40 cellular contexts compared by ENCODE assay signal in genomic region chr6:132805548-132805947, GRCh38. TPM values are rescaled to one million over a fixed set of nuclear protein-coding genes. Genes with fewer than 3 reads are reported as not detected.
DNase-seq lines count a peak whose midpoint lies in the region; ATAC-seq, FAIRE-seq and TF ChIP-seq lines count a peak whose summit lies in the region.
"Had no signal": no experiment of that assay in that cellular context is flagged by ENCODE, and none has a peak within 500 bp of the region (broad histone marks: within the 10 kb centered on the region; RNA-seq: fewer than 3 reads in every experiment).

No MANE protein-coding gene starts in this region.

- no peaks in the 10 kb centered on the region for H3K9me1 ChIP-seq in K562 (ENCODE audit: control insufficient read depth, insufficient read depth, low read length)

- in situ Hi-C loops in K562 (cut with MboI): loop anchor here (25.0 kb wide), 2 partner anchors 1168 to 1257 kb away; partner anchors contain the start of genes ENPP3, MED23 and SLC2A12

- BruUV-seq in K562 (replicated peaks; lab: Mats Ljungman, UMichigan): no TSS peak

- H3K4me2 ChIP-seq in K562 (ENCODE audit: insufficient read depth, low read length) (no peak overlapping the region), mesenchymal stem cell (ENCODE audit: low read length, poor library complexity, severe bottlenecking) (no peak overlapping the region)
- H3K4me2 ChIP-seq: A549; BLaER1; BLaER1 treated with 17β-estradiol and CSF1 and Interleukin-3, amounts not matched to agents 10 nM and 100 nM had no signal

- 18% methylated on average over 2 of the region's 2 CpGs for WGBS in K562 (ENCODE audit: insufficient coverage, low coverage, missing lambda C conversion rate)
- no CpG with 5 or more reads among the region's 2 CpGs for WGBS in mesenchymal stem cell
- 37 to 71% (median 63%) methylated on average over 2 of the region's 2 CpGs for WGBS in small intestine, 3 donors

- CTCF ChIA-PET in K562 (lab: Yijun Ruan, JAX; ENCODE audit: low intra/inter-chr PET ratio): no interaction called here

- no peaks in the 10 kb centered on the region for H4K20me1 ChIP-seq in K562 (replicated peaks; ENCODE audit: control insufficient read depth, insufficient read depth, low read length)
- H4K20me1 ChIP-seq: BLaER1; BLaER1 treated with 17β-estradiol and CSF1 and Interleukin-3, amounts not matched to agents 10 nM and 100 nM had no signal

- H3K9ac ChIP-seq in K562 (ENCODE audit: insufficient read depth in 1 of 2, low read depth in 2 of 2, low read length in 2 of 2): no peak overlapping the region
- no peak overlapping the region for H3K9ac ChIP-seq in mesenchymal stem cell (ENCODE audit: low read length)
- H3K9ac ChIP-seq: BLaER1; BLaER1 treated with 17β-estradiol and CSF1 and Interleukin-3, amounts not matched to agents 10 nM and 100 nM had no signal

- intact Hi-C loops in K562 (cut with micrococcal nuclease): no loop called here

- H3K4me1 ChIP-seq in K562 (replicated peaks in 1 of 2; ENCODE audit: control insufficient read depth in 2 of 2, insufficient read depth in 2 of 2, low read length in 2 of 2): no peaks in the 10 kb centered on the region
- no peaks in the 10 kb centered on the region for H3K4me1 ChIP-seq in mesenchymal stem cell (ENCODE audit: control insufficient read depth, insufficient read depth, low read depth, low read length)
- H3K4me1 ChIP-seq in small intestine (ENCODE audit: control insufficient read depth in 2 of 2, insufficient read depth in 1 of 2, low read depth in 1 of 2, low read length in 1 of 2): no peaks in the 10 kb centered on the region
- H3K4me1 ChIP-seq: A549; BE2C; BLaER1; BLaER1 treated with 17β-estradiol and CSF1 and Interleukin-3, amounts not matched to agents 10 nM and 100 nM; Caco-2 had no signal

- no peak overlapping the region for H3K23ac ChIP-seq in mesenchymal stem cell (ENCODE audit: low read length in 2 of 2)

- no peak for TF ChIP-seq POLR2A in K562 (conservative IDR thresholded peaks at IDR 0.05)

- no peak overlapping the region for H2AFZ ChIP-seq in K562 (ENCODE audit: low read depth, low read length)
- H2AFZ ChIP-seq in mesenchymal stem cell (ENCODE audit: low read depth, low read length): no peak overlapping the region

- peak overlapping the region; percentile 19 for H2BK5ac ChIP-seq in mesenchymal stem cell (ENCODE audit: low read depth, low read length, poor library complexity, severe bottlenecking)

- 0 out of 2 replicates have a peak, but pooled peaks cover 2% of the 10 kb centered on the region for H3K9me3 ChIP-seq in K562 (replicated peaks; ENCODE audit: control insufficient read depth, insufficient read depth, low read depth, low read length)
- H3K9me3 ChIP-seq in mesenchymal stem cell (ENCODE audit: control insufficient read depth, low read length): peaks cover 3% of the 10 kb centered on the region
- H3K9me3 ChIP-seq in small intestine (ENCODE audit: control insufficient read depth, low read depth): no peaks in the 10 kb centered on the region
- H3K9me3 ChIP-seq: BE2C, Caco-2 had no signal

- H4K8ac ChIP-seq in mesenchymal stem cell (ENCODE audit: low read length): no peak overlapping the region

- TF ChIP-seq RAD21 in K562 (CRISPR knock-in tag; conservative IDR thresholded peaks at IDR 0.05 in 1 of 2, IDR thresholded peaks at IDR 0.05 in 1 of 2): no peak

- no peak for TF ChIP-seq CTCF in K562 (IDR thresholded peaks at IDR 0.05 in 2 of 3, conservative IDR thresholded peaks at IDR 0.05 in 1 of 3; ENCODE audit: insufficient read depth in 2 of 3, low read depth in 1 of 3, low read length in 3 of 3)

- DNase-seq in K562 (ENCODE audit: extremely low read depth in 1 of 4, low spot score in 3 of 4): no peak
- DNase-seq in mesenchymal stem cell: no peak
- DNase-seq in small intestine: no peak
- no peak for DNase-seq in putamen (ENCODE audit: low spot score)
- DNase-seq in NCI-H524 (lab: John Stamatoyannopoulos, UW): no peak
- DNase-seq: 8988T; ACHN; AML-193; BE2C; C1 segment of cervical spinal cord; Caco-2; Calu3; CD4-positive, alpha-beta memory T cell; CD4-positive, alpha-beta T cell; CD4-positive, CD25-positive, alpha-beta regulatory T cell; CD8-positive, alpha-beta memory T cell; CD8-positive, alpha-beta T cell; COR-L47; DMS 273 treated with DMSO at 0.1 percent for 48 hours; DMS153; DMS53; DMS79; DMS79 treated with DMSO at 0.1 percent for 48 hours; DND-41; EL had no signal

- H2BK12ac ChIP-seq in mesenchymal stem cell (ENCODE audit: low read length in 2 of 2): no peak overlapping the region

- FAIRE-seq in K562 (lab: Jason Lieb, UNC): no peak
- peak; percentile 86 for FAIRE-seq in colon (lab: Jason Lieb, UNC)
- peak; percentile 49 for FAIRE-seq in small intestine (lab: Jason Lieb, UNC)
- FAIRE-seq: A204.1, A549, D721Med had no signal

- H2BK120ac ChIP-seq in mesenchymal stem cell (ENCODE audit: low read depth, low read length): no peak overlapping the region

- H3K79me2 ChIP-seq in K562 (ENCODE audit: control insufficient read depth, insufficient read depth, low read length): no peaks in the 10 kb centered on the region

- H3K14ac ChIP-seq in mesenchymal stem cell (ENCODE audit: low read length in 2 of 2): no peak overlapping the region

- H3K27me3 ChIP-seq in K562 (ENCODE audit: control insufficient read depth in 2 of 2, insufficient read depth in 2 of 2, low read length in 2 of 2) (no peaks in the 10 kb centered on the region), mesenchymal stem cell (ENCODE audit: control insufficient read depth in 1 of 2, insufficient read depth in 1 of 2, low read length in 2 of 2) (no peaks in the 10 kb centered on the region), small intestine (ENCODE audit: control insufficient read depth in 2 of 2, insufficient read depth in 2 of 2, low read length in 2 of 2) (no peaks in the 10 kb centered on the region)
- H3K27me3 ChIP-seq: BLaER1; BLaER1 treated with 17β-estradiol and CSF1 and Interleukin-3, amounts not matched to agents 10 nM and 100 nM had no signal

- ATAC-seq in K562 (no peak), HG02938 (IDR thresholded peaks at IDR 0.05; ENCODE audit: unreplicated experiment) (no peak), GM19467 (IDR thresholded peaks at IDR 0.05; ENCODE audit: unreplicated experiment) (no peak)
- ATAC-seq: A549; CD8-positive, alpha-beta T cell had no signal

- no peak overlapping the region for H2AK5ac ChIP-seq in mesenchymal stem cell (ENCODE audit: low read length, severe bottlenecking)

- H3K36me3 ChIP-seq in K562 (ENCODE audit: control insufficient read depth, insufficient read depth, low read length): no peaks in the 10 kb centered on the region
- H3K36me3 ChIP-seq in mesenchymal stem cell (ENCODE audit: control insufficient read depth in 1 of 2, insufficient read depth in 2 of 2, low read depth in 1 of 2, low read length in 2 of 2): no peaks in the 10 kb centered on the region
- H3K36me3 ChIP-seq in small intestine (ENCODE audit: control insufficient read depth in 2 of 2, insufficient read depth in 2 of 2, low read length in 2 of 2): no peaks in the 10 kb centered on the region
- H3K36me3 ChIP-seq: BE2C; BLaER1; BLaER1 treated with 17β-estradiol and CSF1 and Interleukin-3, amounts not matched to agents 10 nM and 100 nM had no signal

- no peak for TF ChIP-seq EP300 in K562 (IDR thresholded peaks at IDR 0.05; ENCODE audit: low read length)

- no peak overlapping the region for H3K18ac ChIP-seq in mesenchymal stem cell (ENCODE audit: low read depth in 1 of 2, low read length in 2 of 2)

- no peak overlapping the region for H3K4me3 ChIP-seq in K562
- no peak overlapping the region for H3K4me3 ChIP-seq in mesenchymal stem cell (ENCODE audit: insufficient read depth in 1 of 2, low read depth in 1 of 2, low read length in 2 of 2)
- H3K4me3 ChIP-seq in small intestine (ENCODE audit: low read depth in 1 of 2, low read length in 2 of 2): no peak overlapping the region
- H3K4me3 ChIP-seq: A549; BLaER1; BLaER1 treated with 17β-estradiol and CSF1 and Interleukin-3, amounts not matched to agents 10 nM and 100 nM had no signal

- H3K27ac ChIP-seq in K562 (ENCODE audit: extremely low read depth, low read depth, low read length) (no peak overlapping the region), mesenchymal stem cell (ENCODE audit: low read length, poor library complexity, severe bottlenecking) (no peak overlapping the region), small intestine (ENCODE audit: low read depth in 1 of 2, low read length in 1 of 2) (no peak overlapping the region)
- H3K27ac ChIP-seq: 22Rv1; A549; BLaER1; BLaER1 treated with 17β-estradiol and CSF1 and Interleukin-3, amounts not matched to agents 10 nM and 100 nM; C4-2B had no signal

- H2BK15ac ChIP-seq in mesenchymal stem cell (ENCODE audit: low read depth, poor library complexity, severe bottlenecking): no peak overlapping the region

- H4K91ac ChIP-seq in mesenchymal stem cell (ENCODE audit: low read length): no peak overlapping the region

- H3K4ac ChIP-seq in mesenchymal stem cell (ENCODE audit: low read depth in 1 of 2, low read length in 2 of 2): no peak overlapping the region

- POLR2A ChIA-PET in K562 (lab: Yijun Ruan, JAX): interaction anchor here (0.6 to 1.5 kb wide), 3 partner anchors 8 to 28 kb away, joined by 3 to 8 read pairs (median 4); no protein-coding TSS in a partner anchor

- no peaks in the 10 kb centered on the region for H3K79me1 ChIP-seq in mesenchymal stem cell (replicated peaks; ENCODE audit: low read length, poor library complexity, severe bottlenecking)

RNA-seq across cellular contexts. Expression of gene SLC18B1, which starts 7.1 kb away (rescaled TPM):
- total RNA-seq in K562 (2011; cell fraction: chromatin; rRNA removed; ENCODE audit: low replicate concordance): 47.9 and 106 TPM in 2 replicates
- 38.9 and 46.3 TPM in 2 replicates for total RNA-seq in K562 (2011; cell fraction: nucleolus; rRNA removed)
- 71.7 and 73.2 TPM in 2 replicates for total RNA-seq in K562 (2011; cell fraction: nucleoplasm; rRNA removed)
- 26.4 and 28.2 TPM in 2 replicates for total RNA-seq in K562 (2014; rRNA removed)
- 44.7 and 49.6 TPM in 2 replicates for total RNA-seq in K562 (2014; rRNA removed; fragmentation: Illumina TruSeq; extraction: Trizol)
- total RNA-seq in K562 (2015; rRNA removed; fragmentation: Illumina TruSeq; extraction: Trizol): 19.5 and 23.5 TPM in 2 replicates
- 33.2 and 37.5 TPM in 2 replicates for total RNA-seq in K562 (2021)
- 25.7 and 49.1 TPM in 2 replicates for polyA plus RNA-seq in K562 (2011; rRNA removed)
- polyA plus RNA-seq in K562 (2011; cell fraction: cytosol; rRNA removed): 11.0 and 21.9 TPM in 2 replicates
- polyA plus RNA-seq in K562 (2011; cell fraction: nucleus; rRNA removed): 29.5 and 34.9 TPM in 2 replicates
- polyA plus RNA-seq in K562 (2012): 18.7 and 20.2 TPM in 2 replicates
- polyA plus RNA-seq in K562 (2014; fragmentation: Illumina TruSeq; extraction: Trizol): 35.6 and 41.5 TPM in 2 replicates
- polyA plus RNA-seq in K562 (2014; fragmentation: Nextera tagmentation; extraction: Ambion mirVana): 10 to 100 TPM; 10.4 to 14.5 TPM
- polyA plus RNA-seq in K562 (2014; rRNA removed): 32.0 and 39.9 TPM in 2 replicates
- 27.6 and 41.0 TPM in 2 replicates for polyA minus RNA-seq in K562 (2011; rRNA and poly(A)+ RNA removed)
- polyA minus RNA-seq in K562 (2011; cell fraction: cytosol; rRNA and poly(A)+ RNA removed): 7.1 and 12.8 TPM in 2 replicates
- 11.2 and 11.9 TPM in 2 replicates for polyA minus RNA-seq in K562 (2011; cell fraction: nucleus; rRNA and poly(A)+ RNA removed)
- 10.4 TPM for polyA plus RNA-seq in mesenchymal stem cell (2013, experiment 1 of 2)
- 10.8 TPM for polyA plus RNA-seq in mesenchymal stem cell (2013, experiment 2 of 2)
- 10 to 100 TPM in 2 of 3 donors, 1 to 10 TPM in 1; 6.2 to 16.2 (median 13.9) TPM for polyA plus RNA-seq in small intestine

RNA-seq across cellular contexts. Expression of gene RPS12, which starts 8.8 kb away (rescaled TPM):
- total RNA-seq in K562 (2011; cell fraction: chromatin; rRNA removed; ENCODE audit: low replicate concordance): 363 and 458 TPM in 2 replicates
- 943 and 1,017 TPM in 2 replicates for total RNA-seq in K562 (2011; cell fraction: nucleolus; rRNA removed)
- total RNA-seq in K562 (2011; cell fraction: nucleoplasm; rRNA removed): 1,246 and 2,729 TPM in 2 replicates
- total RNA-seq in K562 (2014; rRNA removed): 2,497 and 2,891 TPM in 2 replicates
- total RNA-seq in K562 (2014; rRNA removed; fragmentation: Illumina TruSeq; extraction: Trizol): 3,394 and 3,487 TPM in 2 replicates
- 2,347 and 2,541 TPM in 2 replicates for total RNA-seq in K562 (2015; rRNA removed; fragmentation: Illumina TruSeq; extraction: Trizol)
- 1,973 and 2,048 TPM in 2 replicates for total RNA-seq in K562 (2021)
- 5,249 and 6,224 TPM in 2 replicates for polyA plus RNA-seq in K562 (2011; rRNA removed)
- polyA plus RNA-seq in K562 (2011; cell fraction: cytosol; rRNA removed): 7,336 and 9,426 TPM in 2 replicates
- polyA plus RNA-seq in K562 (2011; cell fraction: nucleus; rRNA removed): 1,942 and 2,998 TPM in 2 replicates
- polyA plus RNA-seq in K562 (2012): 4,153 and 5,760 TPM in 2 replicates
- 1,443 and 1,772 TPM in 2 replicates for polyA plus RNA-seq in K562 (2014; fragmentation: Illumina TruSeq; extraction: Trizol)
- 1,000 to 10,000 TPM; 2,016 to 3,006 TPM for polyA plus RNA-seq in K562 (2014; fragmentation: Nextera tagmentation; extraction: Ambion mirVana)
- polyA plus RNA-seq in K562 (2014; rRNA removed): 2,945 and 3,407 TPM in 2 replicates
- polyA minus RNA-seq in K562 (2011; rRNA and poly(A)+ RNA removed): 3,452 and 4,777 TPM in 2 replicates
- 1,188 and 1,495 TPM in 2 replicates for polyA minus RNA-seq in K562 (2011; cell fraction: cytosol; rRNA and poly(A)+ RNA removed)
- polyA minus RNA-seq in K562 (2011; cell fraction: nucleus; rRNA and poly(A)+ RNA removed): 441 and 725 TPM in 2 replicates
- 2,708 TPM for polyA plus RNA-seq in mesenchymal stem cell (2013, experiment 1 of 2)
- polyA plus RNA-seq in mesenchymal stem cell (2013, experiment 2 of 2): 2,617 TPM
- 1,000 to 10,000 TPM; 1,501 to 3,927 (median 2,948) TPM for polyA plus RNA-seq in small intestine

RNA-seq across cellular contexts. Expression of gene VNN2, which starts 47.8 kb away (rescaled TPM):
- total RNA-seq in K562 (2011; cell fraction: chromatin; rRNA removed; ENCODE audit: low replicate concordance): not detected in 2 replicates
- total RNA-seq in K562 (2011; cell fraction: nucleolus; rRNA removed): not detected in 2 replicates
- total RNA-seq in K562 (2011; cell fraction: nucleoplasm; rRNA removed): not detected in 2 replicates
- total RNA-seq in K562 (2014; rRNA removed) (0.20 TPM in 1 of 2 replicates, not detected in the other), K562 (2014; rRNA removed; fragmentation: Illumina TruSeq; extraction: Trizol) (0.13 and 0.29 TPM in 2 replicates), K562 (2015; rRNA removed; fragmentation: Illumina TruSeq; extraction: Trizol) (0.36 and 0.64 TPM in 2 replicates), K562 (2021) (0.11 and 0.27 TPM in 2 replicates)
- polyA plus RNA-seq in K562 (2011; rRNA removed) (0.08 and 0.20 TPM in 2 replicates), K562 (2014; fragmentation: Illumina TruSeq; extraction: Trizol) (0.19 and 0.27 TPM in 2 replicates), K562 (2014; fragmentation: Nextera tagmentation; extraction: Ambion mirVana) (under 1 TPM; 0.21 to 0.34 TPM), K562 (2014; rRNA removed) (0.12 and 1.6 TPM in 2 replicates), small intestine (1 to 10 TPM in 2 of 3 donors, not detected in 1; 1.1 TPM)
- 0.06 TPM in 1 of 2 replicates, not detected in the other for polyA plus RNA-seq in K562 (2011; cell fraction: cytosol; rRNA removed)
- polyA plus RNA-seq in K562 (2011; cell fraction: nucleus; rRNA removed): not detected in 2 replicates
- 0.22 and 0.60 TPM in 2 replicates for polyA plus RNA-seq in K562 (2012)
- not detected in 2 replicates for polyA minus RNA-seq in K562 (2011; rRNA and poly(A)+ RNA removed)
- not detected in 2 replicates for polyA minus RNA-seq in K562 (2011; cell fraction: cytosol; rRNA and poly(A)+ RNA removed)
- not detected in 2 replicates for polyA minus RNA-seq in K562 (2011; cell fraction: nucleus; rRNA and poly(A)+ RNA removed)
- polyA plus RNA-seq in mesenchymal stem cell (2013, experiment 1 of 2): 1.4 TPM
- 1.1 TPM for polyA plus RNA-seq in mesenchymal stem cell (2013, experiment 2 of 2)
- total RNA-seq: A172, A673, Caco-2, Daoy had no signal
- polyA plus RNA-seq: A549, AG04450, BJ had no signal
